Comparison of ENCODE assay signal across 11 cellular contexts in the genomic region with DNA sequence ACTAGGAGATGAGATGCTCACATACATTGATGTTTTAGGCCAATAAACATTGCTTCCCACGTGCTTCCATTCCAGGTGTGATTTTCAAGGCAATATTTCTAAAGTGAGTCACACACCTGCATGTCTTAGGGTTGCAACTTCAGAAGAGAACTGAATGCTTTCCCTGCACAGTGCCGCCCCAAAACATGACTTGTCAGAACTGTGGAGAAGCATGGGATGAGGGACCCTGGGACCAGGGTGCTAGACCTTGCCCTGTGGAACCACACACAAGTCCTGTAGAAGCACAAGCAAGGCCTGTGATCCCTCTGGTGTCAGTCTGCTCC. TPM values are rescaled to one million over a fixed set of nuclear protein-coding genes. Genes with fewer than 3 reads are reported as not detected.
A peak's percentile ranks its signal among the peaks of the same experiment; 100 is the strongest.
DNase-seq lines count a peak whose midpoint lies in the region; ATAC-seq, FAIRE-seq and TF ChIP-seq lines count a peak whose summit lies in the region.
"Not testable (repeated sequence)": the region's sequence is repeated elsewhere in the genome, so short reads cannot be mapped to it uniquely, and the experiment has no call there.
"Had no signal": no experiment of that assay in that cellular context is flagged by ENCODE, and none has a peak within 500 bp of the region (broad histone marks: within the 10 kb centered on the region; RNA-seq: fewer than 3 reads in every experiment).

No MANE protein-coding gene starts in this region.

- H2AFZ ChIP-seq in PC-3 (ENCODE audit: low read length) = not testable (repeated sequence)

- H3K27me3 Mint-ChIP-seq in glutamatergic neuron (ENCODE audit: unreplicated experiment) = peaks cover 18% of the 10 kb centered on the region

- not testable (repeated sequence) for ATAC-seq in A549, PC-3
- peak in 1 of 4 donors; percentile 9 for ATAC-seq in psoas muscle

- H3K4me1 Mint-ChIP-seq in glutamatergic neuron (ENCODE audit: low read depth, unreplicated experiment) = peaks cover 32% of the 10 kb centered on the region

- 90% methylated on average over 2 of the region's 2 CpGs for WGBS in A549 (ENCODE audit: missing lambda C conversion rate)
- no CpG with 5 or more reads among the region's 2 CpGs for whole genome bisulfite sequencing in mesodermal cell (ENCODE audit: insufficient coverage in 2 of 2), 2 experiments
- 23 to 35% (median 29%) methylated on average over 1 of the region's 2 CpGs for WGBS in psoas muscle, 3 donors

- TF ChIP-seq RAD21 in A549 (conservative IDR thresholded peaks at IDR 0.05 in 1 of 2, IDR thresholded peaks at IDR 0.05 in 1 of 2) = not testable (repeated sequence)

- DNase-seq in A549 (ENCODE audit: low read depth in 1 of 2, low spot score in 1 of 2); PC-3; brain microvascular endothelial cell; glutamatergic neuron; psoas muscle; tibial artery: not testable (repeated sequence)
- DNase-seq in epithelial cell of esophagus (ENCODE audit: low read depth) = peak; percentile 50

- not testable (repeated sequence) for H3K36me3 ChIP-seq in PC-3 (ENCODE audit: low read depth, low read length)
- H3K36me3 ChIP-seq in brain microvascular endothelial cell (replicated peaks) (peaks cover 27% of the 10 kb centered on the region), mesodermal cell (ENCODE audit: control insufficient read depth, insufficient read depth, low read length) (peaks cover 30% of the 10 kb centered on the region), psoas muscle (ENCODE audit: insufficient read depth in 1 of 2, low read depth in 1 of 2) (peaks cover 0 to 29% of the 10 kb centered on the region in 2 donors), tibial artery (peaks cover 32 to 38% (median 35%) of the 10 kb centered on the region in 3 donors)

- H3K36me3 Mint-ChIP-seq in glutamatergic neuron (ENCODE audit: unreplicated experiment) = not testable (repeated sequence)

- POLR2A ChIA-PET in A549 (lab: Yijun Ruan, JAX); PC-3 (lab: Charles Lee; ENCODE audit: unreplicated experiment): not testable (repeated sequence)

- H3K4me1 ChIP-seq in A549 = peaks cover 15% of the 10 kb centered on the region
- peaks cover 21% of the 10 kb centered on the region for H3K4me1 ChIP-seq in PC-3 (ENCODE audit: insufficient read depth, low read length)
- H3K4me1 ChIP-seq in mesodermal cell (ENCODE audit: control insufficient read depth, insufficient read depth, low read length, poor library complexity, severe bottlenecking) = peaks cover 27% of the 10 kb centered on the region
- peaks cover 49% of the 10 kb centered on the region for H3K4me1 ChIP-seq in psoas muscle
- H3K4me1 ChIP-seq in tibial artery = peaks cover 0 to 35% (median 24%) of the 10 kb centered on the region in 4 donors

- H3K4me3 ChIP-seq in A549 = not testable (repeated sequence)
- H3K4me3 ChIP-seq in PC-3 (ENCODE audit: low read length) = peak overlapping the region; percentile 87; the same call in 1 of the 2 replicates
- H3K4me3 ChIP-seq in brain microvascular endothelial cell (ENCODE audit: low read depth, low read length) = peak overlapping the region; percentile 76
- peak overlapping the region; percentile 77 for H3K4me3 ChIP-seq in epithelial cell of esophagus (ENCODE audit: low read length)
- peak overlapping the region; percentile 93 for H3K4me3 ChIP-seq in mesodermal cell (ENCODE audit: extremely low read depth, insufficient read depth, low read length, poor library complexity, severe bottlenecking)
- H3K4me3 ChIP-seq in psoas muscle = peak overlapping the region; percentile 99
- peak overlapping the region; percentile 100 for H3K4me3 ChIP-seq in tibial artery

- intact Hi-C loops in PC-3 (cut with micrococcal nuclease) = not testable (repeated sequence)
- intact Hi-C loops in psoas muscle (cut with DNase I) (loop anchor here in 1 of 2 donors (5.0 to 10.0 kb wide), 2 partner anchors 273 to 481 kb away; a partner anchor contains a TSS), tibial artery (cut with DNase I; ENCODE audit: low total_unique reads) (loop anchor here (10.0 kb wide), 1 partner anchor 211 kb away; a partner anchor contains a TSS)

- not testable (repeated sequence) for H3K27ac ChIP-seq in A549; PC-3 (ENCODE audit: low read length); brain microvascular endothelial cell; mesodermal cell (ENCODE audit: low read depth, low read length, severe bottlenecking)
- H3K27ac ChIP-seq in psoas muscle (peak overlapping the region; percentile 100), tibial artery (peak overlapping the region in 1 of 2 donors; percentile 100)

- CTCF ChIA-PET in A549 (lab: Yijun Ruan, JAX) = interaction anchor here (1.3 kb wide), 1 partner anchor 9 kb away, joined by 3 read pairs; no protein-coding TSS in a partner anchor
- CTCF ChIA-PET in PC-3 (lab: Charles Lee) = not testable (repeated sequence)

- BruUV-seq in PC-3 (replicated peaks; lab: Mats Ljungman, UMichigan) = not testable (repeated sequence)

- not testable (repeated sequence) for TF ChIP-seq EP300 in A549 (IDR thresholded peaks at IDR 0.05)

- H3F3A ChIP-seq in PC-3 (ENCODE audit: low read length, unreplicated experiment) = not testable (repeated sequence)

- not testable (repeated sequence) for H3K9me3 ChIP-seq in A549; PC-3 (ENCODE audit: low read length); mesodermal cell (ENCODE audit: control insufficient read depth, low read length); psoas muscle; tibial artery

- in situ Hi-C loops in brain microvascular endothelial cell (cut with HindIII; ENCODE audit: low pct_ligation_motif_present, low sequenced_read_pairs) = not testable (repeated sequence)

- not testable (repeated sequence) for TF ChIP-seq POLR2A in A549 (IDR thresholded peaks at IDR 0.05; ENCODE audit: low read length)

- H3K9me2 ChIP-seq in PC-3 (replicated peaks; ENCODE audit: low read length) = not testable (repeated sequence)

- peak overlapping the region; percentile 90 for H3K4me2 ChIP-seq in A549
- peak overlapping the region; percentile 98 for H3K4me2 ChIP-seq in PC-3 (ENCODE audit: low read length)

- H3K9ac ChIP-seq in PC-3 (ENCODE audit: low read length) = not testable (repeated sequence)

- peaks cover 27% of the 10 kb centered on the region for H3K79me2 ChIP-seq in PC-3 (ENCODE audit: low read length)

- not testable (repeated sequence) for H3K27me3 ChIP-seq in PC-3 (ENCODE audit: low read length); brain microvascular endothelial cell (replicated peaks); psoas muscle (ENCODE audit: insufficient read depth in 3 of 3, low read length in 2 of 3); tibial artery

- peaks cover 13% of the 10 kb centered on the region for H3K9me3 Mint-ChIP-seq in glutamatergic neuron (ENCODE audit: unreplicated experiment)

- TF ChIP-seq CTCF in A549 (IDR thresholded peaks at IDR 0.05); PC-3 (conservative IDR thresholded peaks at IDR 0.05; ENCODE audit: low read depth, low read length); brain microvascular endothelial cell (IDR thresholded peaks at IDR 0.05; ENCODE audit: low read depth, low read length, missing control alignments); epithelial cell of esophagus (IDR thresholded peaks at IDR 0.05; ENCODE audit: insufficient read depth, low read depth, low read length, missing control alignments); glutamatergic neuron (IDR thresholded peaks at IDR 0.05; ENCODE audit: partially characterized antibody, unreplicated experiment); psoas muscle (IDR thresholded peaks at IDR 0.05); tibial artery (IDR thresholded peaks at IDR 0.05): not testable (repeated sequence)

- FAIRE-seq in A549 (lab: Jason Lieb, UNC) = not testable (repeated sequence)

- H3K27ac Mint-ChIP-seq in glutamatergic neuron (ENCODE audit: unreplicated experiment) = not testable (repeated sequence)

- peak overlapping the region; percentile 93 for H3K4me3 Mint-ChIP-seq in glutamatergic neuron (ENCODE audit: unreplicated experiment)

- 0 out of 2 replicates have a peak, but pooled peaks cover 11% of the 10 kb centered on the region for H4K20me1 ChIP-seq in PC-3 (ENCODE audit: low read length)

RNA-seq across cellular contexts. Expression of a gene that starts 2.0 kb away (rescaled TPM):
- polyA plus RNA-seq in A549 (2011; rRNA removed) (136 and 179 TPM in 2 replicates), A549 (2017; fragmentation: RNase III; extraction: RNeasy Plus Mini Kit Qiagen cat#74134 plus additional on column Dnase treatment) (229 to 259 TPM (median 238 TPM) in 3 replicates), psoas muscle (100 to 1,000 TPM; 374 to 415 (median 394) TPM)
- polyA plus RNA-seq in A549 (2012; cell fraction: cytosol; rRNA removed) = 417 and 498 TPM in 2 replicates
- polyA plus RNA-seq in A549 (2012; cell fraction: nucleus; rRNA removed) = 319 and 414 TPM in 2 replicates
- polyA minus RNA-seq in A549 (2011; rRNA and poly(A)+ RNA removed) = 217 and 218 TPM in 2 replicates
- total RNA-seq in PC-3 (2014; rRNA removed) (311 and 331 TPM in 2 replicates), glutamatergic neuron (ENCODE audit: unreplicated experiment) (224 TPM), psoas muscle (100 to 1,000 TPM; 422 to 713 (median 508) TPM)
- 238 TPM for polyA plus RNA-seq in mesodermal cell (2013, experiment 1 of 2)
- polyA plus RNA-seq in mesodermal cell (2013, experiment 2 of 2) = 229 TPM

RNA-seq across cellular contexts. Expression of a gene that starts 30.0 kb away (rescaled TPM):
- not detected in 2 replicates for polyA plus RNA-seq in A549 (2011; rRNA removed)
- polyA plus RNA-seq in A549 (2012; cell fraction: cytosol; rRNA removed) = not detected in 2 replicates
- not detected in 2 replicates for polyA plus RNA-seq in A549 (2012; cell fraction: nucleus; rRNA removed)
- not detected in 3 replicates for polyA plus RNA-seq in A549 (2017; fragmentation: RNase III; extraction: RNeasy Plus Mini Kit Qiagen cat#74134 plus additional on column Dnase treatment)
- polyA minus RNA-seq in A549 (2011; rRNA and poly(A)+ RNA removed) = not detected in 2 replicates
- total RNA-seq in PC-3 (2014; rRNA removed) = not detected in 2 replicates
- not detected for total RNA-seq in glutamatergic neuron (ENCODE audit: unreplicated experiment)
- not detected for polyA plus RNA-seq in mesodermal cell (2013, experiment 1 of 2)
- polyA plus RNA-seq in mesodermal cell (2013, experiment 2 of 2) = not detected
- not detected for total RNA-seq in psoas muscle
- polyA plus RNA-seq in psoas muscle = not detected
- total RNA-seq: pulmonary artery endothelial cell, T-helper 17 cell had no signal
- polyA plus RNA-seq: neural cell had no signal

RNA-seq across cellular contexts. Expression of a gene that starts 53.1 kb away (rescaled TPM):
- polyA plus RNA-seq in A549 (2011; rRNA removed) (not detected in 2 replicates), A549 (2017; fragmentation: RNase III; extraction: RNeasy Plus Mini Kit Qiagen cat#74134 plus additional on column Dnase treatment) (not detected in 3 replicates), psoas muscle (not detected)
- not detected in 2 replicates for polyA plus RNA-seq in A549 (2012; cell fraction: cytosol; rRNA removed)
- polyA plus RNA-seq in A549 (2012; cell fraction: nucleus; rRNA removed) = not detected in 2 replicates
- polyA minus RNA-seq in A549 (2011; rRNA and poly(A)+ RNA removed) = not detected in 2 replicates
- total RNA-seq in PC-3 (2014; rRNA removed) (0.98 TPM in 1 of 2 replicates, not detected in the other), glutamatergic neuron (ENCODE audit: unreplicated experiment) (not detected), psoas muscle (not detected)
- not detected for polyA plus RNA-seq in mesodermal cell (2013, experiment 1 of 2)
- not detected for polyA plus RNA-seq in mesodermal cell (2013, experiment 2 of 2)
- total RNA-seq: pulmonary artery endothelial cell, T-helper 17 cell had no signal
- polyA plus RNA-seq: neural cell had no signal
